ENCODE assay signal across 8 cellular contexts in the genomic region with DNA sequence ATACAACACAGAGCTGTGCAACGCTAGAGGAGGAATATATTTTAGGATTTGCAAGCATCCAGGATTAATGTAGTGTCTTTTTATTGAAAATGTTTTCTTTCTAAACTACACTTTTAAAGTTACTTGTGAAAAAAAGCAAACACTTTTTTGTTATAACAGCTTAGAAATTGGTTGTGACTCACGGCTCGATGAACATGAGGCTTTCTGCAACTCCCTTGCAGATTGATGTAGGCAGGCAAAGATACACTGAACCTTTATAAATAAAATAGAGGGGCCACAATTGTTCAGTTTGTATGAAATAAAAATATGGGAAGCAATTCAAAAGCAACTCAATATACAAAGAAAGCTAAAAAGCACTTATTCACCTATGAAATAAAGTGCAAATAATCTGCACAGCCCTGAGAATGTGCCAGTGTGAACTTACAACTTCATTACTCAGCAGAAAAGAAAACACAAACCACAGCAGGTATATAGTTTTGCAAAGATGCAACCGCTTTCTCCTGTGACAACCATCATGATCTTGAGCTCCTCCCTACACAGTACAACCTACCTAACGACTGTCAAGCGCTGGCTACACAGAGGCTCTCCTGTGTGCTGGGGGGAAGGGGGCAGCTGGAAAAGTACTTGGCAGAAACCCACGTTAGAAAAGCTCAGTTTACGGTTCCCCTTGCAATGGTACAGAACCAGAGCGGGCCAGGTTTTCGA.
A peak's percentile ranks its signal among the peaks of the same experiment; 100 is the strongest.
DNase-seq lines count a peak whose midpoint lies in the region; ATAC-seq and TF ChIP-seq lines count a peak whose summit lies in the region.

No MANE protein-coding gene starts in this region.

- H3K4me1 ChIP-seq in ACC112 (ENCODE audit: control insufficient read depth, insufficient read depth, low read length, unreplicated experiment), result peaks cover 25% of the 10 kb centered on the region
- peaks cover 2% of the 10 kb centered on the region for H3K4me1 ChIP-seq in NT2/D1 (ENCODE audit: insufficient read depth, insufficient read length)
- H3K4me1 ChIP-seq in duodenal mucosa (ENCODE audit: control insufficient read depth in 1 of 2, insufficient read depth in 2 of 2, low read length in 2 of 2), result peaks cover 13 to 18% of the 10 kb centered on the region in 2 donors
- H3K4me1 ChIP-seq in mucosa of rectum (ENCODE audit: control insufficient read depth in 2 of 2, insufficient read depth in 2 of 2, low read length in 2 of 2), result peaks cover 4 to 9% of the 10 kb centered on the region in 2 donors

- H3K27me3 ChIP-seq in ACC112 (ENCODE audit: insufficient read depth, low read length), result no peaks in the 10 kb centered on the region
- H3K27me3 ChIP-seq in NT2/D1 (ENCODE audit: insufficient read depth, insufficient read length), result no peaks in the 10 kb centered on the region
- H3K27me3 ChIP-seq in duodenal mucosa (ENCODE audit: control insufficient read depth in 1 of 2, insufficient read depth in 2 of 2, low read length in 2 of 2), result no peaks in the 10 kb centered on the region
- H3K27me3 ChIP-seq in mucosa of rectum (ENCODE audit: control insufficient read depth in 2 of 2, insufficient read depth in 2 of 2, low read length in 2 of 2), result no peaks in the 10 kb centered on the region

- peaks cover 44% of the 10 kb centered on the region for H3K79me2 ChIP-seq in ACC112 (ENCODE audit: control insufficient read depth, insufficient read depth, low read length, unreplicated experiment)

- H2AFZ ChIP-seq in ACC112 (ENCODE audit: low read length, unreplicated experiment), result no peak overlapping the region

- H3K9me3 ChIP-seq in NT2/D1 (ENCODE audit: insufficient read depth, low read length) (no peaks in the 10 kb centered on the region), duodenal mucosa (ENCODE audit: control insufficient read depth in 1 of 2, low read length in 2 of 2) (no peaks in the 10 kb centered on the region), mucosa of rectum (ENCODE audit: control insufficient read depth in 2 of 2, low read length in 2 of 2) (no peaks in the 10 kb centered on the region)

- H3K27ac ChIP-seq in ACC112 (ENCODE audit: low read depth, low read length) (peak overlapping the region; percentile 93; the same call in 1 of the 2 replicates), duodenal mucosa (ENCODE audit: low read depth, low read length) (peak overlapping the region; percentile 98), mucosa of rectum (ENCODE audit: low read depth in 2 of 2, low read length in 2 of 2) (peak overlapping the region; percentile 98 to 99)

- TF ChIP-seq CTCF in GM20000 (IDR thresholded peaks at IDR 0.05; ENCODE audit: extremely low read depth, missing control alignments), result no peak

- H3K4me3 ChIP-seq in ACC112 (ENCODE audit: low read depth, low read length), result peak overlapping the region; percentile 94
- H3K4me3 ChIP-seq in NT2/D1 (ENCODE audit: insufficient read length, low read depth), result peak overlapping the region; percentile 92
- H3K4me3 ChIP-seq in duodenal mucosa (ENCODE audit: low read depth in 1 of 2, low read length in 2 of 2), result peak overlapping the region; percentile 81 to 91
- peak overlapping the region; percentile 73 to 90 for H3K4me3 ChIP-seq in mucosa of rectum (ENCODE audit: low read length in 2 of 2)

- peaks cover 15% of the 10 kb centered on the region; the same call in 1 of the 2 replicates for H3K36me3 ChIP-seq in ACC112 (ENCODE audit: insufficient read depth, low read length)
- H3K36me3 ChIP-seq in NT2/D1 (ENCODE audit: insufficient read depth, insufficient read length, low read length), result peaks cover 50% of the 10 kb centered on the region
- H3K36me3 ChIP-seq in duodenal mucosa (ENCODE audit: control insufficient read depth in 1 of 2, insufficient read depth in 2 of 2, low read length in 2 of 2), result peaks cover 13 to 39% of the 10 kb centered on the region in 2 donors
- peaks cover 19 to 23% of the 10 kb centered on the region in 2 donors for H3K36me3 ChIP-seq in mucosa of rectum (ENCODE audit: control insufficient read depth in 2 of 2, insufficient read depth in 2 of 2, low read length in 2 of 2)

- DNase-seq in NT2/D1 (ENCODE audit: low read depth, low spot score), result no peak
- DNase-seq in HPDE6-E6E7 (ENCODE audit: extremely low spot score), result no peak
- no peak for DNase-seq in GM20000 (ENCODE audit: low spot score)
- no peak for DNase-seq in activated CD4-positive, alpha-beta T cell treated with anti-CD3 and anti-CD28 coated beads for 1 hour

- ATAC-seq in GM19351 (IDR thresholded peaks at IDR 0.05; ENCODE audit: unreplicated experiment), result peak; percentile 27

- peak overlapping the region; percentile 100 for H3K9ac ChIP-seq in NT2/D1 (ENCODE audit: insufficient read length, low read depth)
- H3K9ac ChIP-seq in duodenal mucosa (ENCODE audit: low read depth in 1 of 2, low read length in 2 of 2), result peak overlapping the region; percentile 93 to 98
- H3K9ac ChIP-seq in mucosa of rectum (ENCODE audit: low read depth in 1 of 2, low read length in 2 of 2), result peak overlapping the region; percentile 90 to 97
